ENCODE assay signal across 1 cellular context in the genomic region with DNA sequence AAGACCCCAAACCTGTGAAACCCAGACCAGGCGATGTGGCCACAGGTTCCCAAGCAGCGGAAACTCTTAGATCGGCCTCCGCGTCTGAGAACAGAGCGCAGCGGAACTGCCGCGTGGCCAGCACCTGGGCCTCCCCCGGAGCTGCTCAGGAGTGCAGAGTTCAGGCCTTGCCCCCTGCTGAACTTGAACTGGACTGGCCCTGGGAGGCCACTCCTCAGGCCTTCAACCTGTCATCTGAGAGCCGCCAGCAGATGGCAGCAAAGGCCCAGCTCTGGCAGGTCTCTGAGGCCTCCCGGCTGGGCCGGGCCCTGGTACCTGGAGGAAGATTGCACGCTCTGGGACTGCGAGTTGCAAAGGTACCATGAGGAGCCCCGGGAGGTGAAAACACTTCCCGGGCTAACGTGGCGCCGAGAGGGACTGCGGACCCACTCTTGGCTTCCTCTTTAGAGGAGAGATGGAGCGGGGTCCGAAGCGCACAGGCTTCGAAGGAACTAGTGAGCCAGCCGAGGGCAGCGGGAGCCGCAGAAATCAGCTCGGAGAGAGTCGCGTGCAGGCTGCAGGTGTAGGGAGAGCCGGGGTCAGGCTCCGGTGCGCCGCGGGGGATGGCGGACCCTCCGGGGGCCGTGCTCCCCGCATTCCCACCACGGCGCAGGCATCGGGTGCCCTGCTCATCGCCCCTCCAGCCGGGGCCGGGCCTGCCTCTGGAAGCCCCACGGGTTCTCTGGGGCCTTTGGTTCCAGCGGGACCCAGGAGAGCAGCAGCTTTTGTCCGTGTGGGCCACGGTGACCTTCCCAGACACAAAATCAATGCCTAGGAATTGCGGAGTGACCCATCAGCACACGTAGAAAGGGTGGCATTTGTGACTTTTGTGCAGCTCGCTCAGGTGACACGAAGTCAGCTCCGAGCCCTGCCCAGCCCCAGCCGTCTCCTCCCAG.
TF ChIP-seq lines count a peak whose summit lies in the region.

No MANE protein-coding gene starts in this region.

TF ChIP-seq in neural cell, 6 proteins besides CTCF, POLR2A, EP300 and RAD21 (continued from another document):
- TF ChIP-seq, protein P1, sequence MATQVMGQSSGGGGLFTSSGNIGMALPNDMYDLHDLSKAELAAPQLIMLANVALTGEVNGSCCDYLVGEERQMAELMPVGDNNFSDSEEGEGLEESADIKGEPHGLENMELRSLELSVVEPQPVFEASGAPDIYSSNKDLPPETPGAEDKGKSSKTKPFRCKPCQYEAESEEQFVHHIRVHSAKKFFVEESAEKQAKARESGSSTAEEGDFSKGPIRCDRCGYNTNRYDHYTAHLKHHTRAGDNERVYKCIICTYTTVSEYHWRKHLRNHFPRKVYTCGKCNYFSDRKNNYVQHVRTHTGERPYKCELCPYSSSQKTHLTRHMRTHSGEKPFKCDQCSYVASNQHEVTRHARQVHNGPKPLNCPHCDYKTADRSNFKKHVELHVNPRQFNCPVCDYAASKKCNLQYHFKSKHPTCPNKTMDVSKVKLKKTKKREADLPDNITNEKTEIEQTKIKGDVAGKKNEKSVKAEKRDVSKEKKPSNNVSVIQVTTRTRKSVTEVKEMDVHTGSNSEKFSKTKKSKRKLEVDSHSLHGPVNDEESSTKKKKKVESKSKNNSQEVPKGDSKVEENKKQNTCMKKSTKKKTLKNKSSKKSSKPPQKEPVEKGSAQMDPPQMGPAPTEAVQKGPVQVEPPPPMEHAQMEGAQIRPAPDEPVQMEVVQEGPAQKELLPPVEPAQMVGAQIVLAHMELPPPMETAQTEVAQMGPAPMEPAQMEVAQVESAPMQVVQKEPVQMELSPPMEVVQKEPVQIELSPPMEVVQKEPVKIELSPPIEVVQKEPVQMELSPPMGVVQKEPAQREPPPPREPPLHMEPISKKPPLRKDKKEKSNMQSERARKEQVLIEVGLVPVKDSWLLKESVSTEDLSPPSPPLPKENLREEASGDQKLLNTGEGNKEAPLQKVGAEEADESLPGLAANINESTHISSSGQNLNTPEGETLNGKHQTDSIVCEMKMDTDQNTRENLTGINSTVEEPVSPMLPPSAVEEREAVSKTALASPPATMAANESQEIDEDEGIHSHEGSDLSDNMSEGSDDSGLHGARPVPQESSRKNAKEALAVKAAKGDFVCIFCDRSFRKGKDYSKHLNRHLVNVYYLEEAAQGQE (IDR thresholded peaks at IDR 0.05; ENCODE audit: borderline replicate concordance), result no peak
